ENCODE assay signal across 40 cellular contexts in the genomic region with DNA sequence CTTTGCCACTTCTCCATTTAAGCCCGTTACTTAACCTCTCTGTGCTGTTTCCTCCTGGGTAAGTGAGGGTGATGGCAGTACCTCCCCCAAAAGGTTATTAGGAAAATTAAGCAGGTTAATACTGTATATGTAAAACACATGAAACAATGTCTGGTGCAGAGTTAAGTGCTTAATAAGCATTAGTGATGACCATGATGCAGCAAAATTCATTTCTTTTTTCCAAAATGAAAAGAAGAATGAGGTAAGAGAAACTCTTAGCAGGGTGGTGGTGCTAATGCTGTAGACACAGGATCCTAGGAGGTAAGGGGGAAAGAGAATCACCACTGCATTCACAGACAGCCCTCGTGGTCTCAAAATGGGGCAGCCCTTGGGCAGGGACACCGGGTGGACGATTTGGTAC.
"Had no signal": no experiment of that assay in that cellular context is flagged by ENCODE, and none has a peak within 500 bp of the region (broad histone marks: within the 10 kb centered on the region; RNA-seq: fewer than 3 reads in every experiment).

No MANE protein-coding gene starts in this region.

- H3K27me3 Mint-ChIP-seq: activated naive CD4-positive, alpha-beta T cell treated with anti-CD3 and anti-CD28 coated beads, Interleukin-2, amount 10 ng/mL, durations not matched to agents 7 days and 5 days had no signal

- H3K36me3 Mint-ChIP-seq: activated CD8-positive, alpha-beta memory T cell treated with anti-CD3 and anti-CD28 coated beads, Interleukin-2, amount 10 ng/mL, durations not matched to agents 7 days and 5 days; activated naive CD4-positive, alpha-beta T cell treated with anti-CD3 and anti-CD28 coated beads, Interleukin-2, amount 10 ng/mL, durations not matched to agents 7 days and 5 days; activated naive CD8-positive, alpha-beta T cell; activated naive CD8-positive, alpha-beta T cell treated with anti-CD3 and anti-CD28 coated beads, Interleukin-2, amount 10 ng/mL, durations not matched to agents 7 days and 5 days; brain had no signal

- ATAC-seq: activated CD4-positive, alpha-beta T cell treated with anti-CD3 and anti-CD28 coated beads for 36 hours; activated CD4-positive, CD25-positive, alpha-beta regulatory T cell treated with anti-CD3 and anti-CD28 coated beads, Interleukin-2, amount 50 U/mL, for 24 hours; activated CD8-positive, alpha-beta memory T cell treated with anti-CD3 and anti-CD28 coated beads, Interleukin-2, amount 10 ng/mL, durations not matched to agents 7 days and 5 days; activated CD8-positive, alpha-beta T cell treated with anti-CD3 and anti-CD28 coated beads, Interleukin-2, amount 10 ng/mL, durations not matched to agents 7 days and 5 days; activated naive CD8-positive, alpha-beta T cell treated with anti-CD3 and anti-CD28 coated beads, Interleukin-2, amount 50 U/mL, for 24 hours; WTC11 had no signal

- H3K27ac Mint-ChIP-seq: activated CD4-positive, alpha-beta memory T cell treated with anti-CD3 and anti-CD28 coated beads, Interleukin-2, amount 10 ng/mL, durations not matched to agents 7 days and 5 days; activated CD4-positive, alpha-beta T cell treated with anti-CD3 and anti-CD28 coated beads for 36 hours; activated CD4-positive, alpha-beta T cell treated with anti-CD3 and anti-CD28 coated beads, Interleukin-2, amount 10 ng/mL, durations not matched to agents 7 days and 5 days; activated CD8-positive, alpha-beta memory T cell treated with anti-CD3 and anti-CD28 coated beads, Interleukin-2, amount 10 ng/mL, durations not matched to agents 7 days and 5 days; activated CD8-positive, alpha-beta T cell treated with anti-CD3 and anti-CD28 coated beads, Interleukin-2, amount 10 ng/mL, durations not matched to agents 7 days and 5 days; activated naive CD4-positive, alpha-beta T cell treated with anti-CD3 and anti-CD28 coated beads, Interleukin-2, amount 10 ng/mL, durations not matched to agents 7 days and 5 days; activated naive CD4-positive, alpha-beta T cell treated with anti-CD3 and anti-CD28 coated beads, Interleukin-2, amount 50 U/mL, for 24 hours; activated naive CD8-positive, alpha-beta T cell; activated naive CD8-positive, alpha-beta T cell treated with anti-CD3 and anti-CD28 coated beads, Interleukin-2, amount 10 ng/mL, durations not matched to agents 7 days and 5 days; activated naive CD8-positive, alpha-beta T cell treated with anti-CD3 and anti-CD28 coated beads, Interleukin-2, amount 50 U/mL, for 24 hours; activated T-cell treated with anti-CD3 and anti-CD28 coated beads, Interleukin-2, amount 50 U/mL, for 24 hours; activated T-helper 2 cell treated with anti-CD3 and anti-CD28 coated beads, Interferon-gamma antibody, Interleukin-2, Interleukin-4, amounts not matched to agents 10 μg/mL and 5 μg/mL and 100 μg/mL, durations not matched to agents 14 hours and 24 hours and 36 hours; brain; T-helper 1 cell treated with Interleukin-12 subunit alpha and Interleukin-12 subunit beta and Interleukin-4 antibody, amounts not matched to agents 30 μg/mL and 1 μg/mL, for 36 hours; T-helper 2 cell treated with Interferon-gamma antibody and Interleukin-4, amounts not matched to agents 5 μg/mL and 100 μg/mL, for 36 hours; WTC11 had no signal

- H3K4me3 ChIP-seq: ascending aorta, cardiac muscle cell had no signal

- H3K4me3 Mint-ChIP-seq: activated CD4-positive, alpha-beta memory T cell treated with anti-CD3 and anti-CD28 coated beads, Interleukin-2, amount 10 ng/mL, durations not matched to agents 7 days and 5 days; activated CD4-positive, alpha-beta T cell treated with anti-CD3 and anti-CD28 coated beads for 36 hours; activated CD4-positive, alpha-beta T cell treated with anti-CD3 and anti-CD28 coated beads, Interleukin-2, amount 10 ng/mL, durations not matched to agents 7 days and 5 days; activated CD8-positive, alpha-beta memory T cell treated with anti-CD3 and anti-CD28 coated beads, Interleukin-2, amount 10 ng/mL, durations not matched to agents 7 days and 5 days; activated CD8-positive, alpha-beta T cell treated with anti-CD3 and anti-CD28 coated beads, Interleukin-2, amount 10 ng/mL, durations not matched to agents 7 days and 5 days; activated naive CD4-positive, alpha-beta T cell treated with anti-CD3 and anti-CD28 coated beads, Interleukin-2, amount 10 ng/mL, durations not matched to agents 7 days and 5 days; activated naive CD4-positive, alpha-beta T cell treated with anti-CD3 and anti-CD28 coated beads, Interleukin-2, amount 50 U/mL, for 24 hours; activated naive CD8-positive, alpha-beta T cell; activated naive CD8-positive, alpha-beta T cell treated with anti-CD3 and anti-CD28 coated beads, Interleukin-2, amount 10 ng/mL, durations not matched to agents 7 days and 5 days; activated naive CD8-positive, alpha-beta T cell treated with anti-CD3 and anti-CD28 coated beads, Interleukin-2, amount 50 U/mL, for 24 hours; activated T-cell treated with anti-CD3 and anti-CD28 coated beads, Interleukin-2, amount 50 U/mL, for 24 hours; brain; central memory CD8-positive, alpha-beta T cell; T-helper 1 cell treated with Interleukin-12 subunit alpha and Interleukin-12 subunit beta and Interleukin-4 antibody, amounts not matched to agents 30 μg/mL and 1 μg/mL, for 36 hours; T-helper 2 cell treated with Interferon-gamma antibody and Interleukin-4, amounts not matched to agents 5 μg/mL and 100 μg/mL, for 36 hours; WTC11 had no signal

- FAIRE-seq: bronchial epithelial cell, TTC549 had no signal

- H3K27me3 ChIP-seq: ascending aorta, cardiac muscle cell had no signal

- H3K36me3 ChIP-seq: ascending aorta, cardiac muscle cell, WERI-Rb-1 had no signal

- DNase-seq: activated CD4-positive, alpha-beta memory T cell treated with anti-CD3 and anti-CD28 coated beads, Interleukin-2, amount 10 ng/mL, durations not matched to agents 7 days and 5 days; activated CD4-positive, alpha-beta T cell treated with anti-CD3 and anti-CD28 coated beads for 1 hour; activated CD4-positive, alpha-beta T cell treated with anti-CD3 and anti-CD28 coated beads for 36 hours; activated CD4-positive, alpha-beta T cell treated with anti-CD3 and anti-CD28 coated beads for 48 hours; activated CD4-positive, alpha-beta T cell treated with anti-CD3 and anti-CD28 coated beads, Interleukin-2, amount 10 ng/mL, durations not matched to agents 7 days and 5 days; activated CD4-positive, alpha-beta T cell treated with anti-CD3 and anti-CD28 coated beads, Interleukin-2, amount 50 U/mL, for 48 hours; activated CD4-positive, CD25-positive, alpha-beta regulatory T cell; activated CD8-positive, alpha-beta memory T cell treated with anti-CD3 and anti-CD28 coated beads for 24 hours; activated CD8-positive, alpha-beta memory T cell treated with anti-CD3 and anti-CD28 coated beads, Interleukin-2, amount 10 ng/mL, durations not matched to agents 7 days and 5 days; activated CD8-positive, alpha-beta memory T cell treated with anti-CD3 and anti-CD28 coated beads, Interleukin-2, amount 50 U/mL, for 48 hours; activated CD8-positive, alpha-beta T cell treated with anti-CD3 and anti-CD28 coated beads, Interleukin-2, amount 10 ng/mL, durations not matched to agents 7 days and 5 days; activated effector memory CD4-positive, alpha-beta T cell treated with Interleukin-2 at 50 U/mL for 16 hours; activated gamma-delta T cell; activated naive CD4-positive, alpha-beta T cell treated with anti-CD3 and anti-CD28 coated beads, Interleukin-2, amount 10 ng/mL, durations not matched to agents 7 days and 5 days; activated naive CD4-positive, alpha-beta T cell treated with Interleukin-2 at 50 U/mL for 16 hours; activated naive CD8-positive, alpha-beta T cell treated with anti-CD3 and anti-CD28 coated beads, Interleukin-2, amount 10 ng/mL, durations not matched to agents 7 days and 5 days; activated naive CD8-positive, alpha-beta T cell treated with anti-CD3 and anti-CD28 coated beads, Interleukin-2, amount 50 U/mL, for 24 hours; activated T-cell treated with anti-CD3 and anti-CD28 coated beads, Interleukin-2, amount 50 U/mL, for 24 hours; activated T-cell treated with anti-CD3 and anti-CD28 coated beads, Interleukin-2, amount 50 U/mL, for 48 hours; amygdala; anterior cingulate cortex; caudate nucleus; cerebellar nuclear complex; T-helper 1 cell; T-helper 2 cell; T-helper 9 cell; WERI-Rb-1 had no signal

- H3K4me1 Mint-ChIP-seq: activated CD4-positive, alpha-beta memory T cell treated with anti-CD3 and anti-CD28 coated beads, Interleukin-2, amount 10 ng/mL, durations not matched to agents 7 days and 5 days; activated CD4-positive, alpha-beta T cell treated with anti-CD3 and anti-CD28 coated beads, Interleukin-2, amount 10 ng/mL, durations not matched to agents 7 days and 5 days; activated CD8-positive, alpha-beta memory T cell treated with anti-CD3 and anti-CD28 coated beads, Interleukin-2, amount 10 ng/mL, durations not matched to agents 7 days and 5 days; activated naive CD4-positive, alpha-beta T cell treated with anti-CD3 and anti-CD28 coated beads, Interleukin-2, amount 10 ng/mL, durations not matched to agents 7 days and 5 days; activated naive CD4-positive, alpha-beta T cell treated with anti-CD3 and anti-CD28 coated beads, Interleukin-2, amount 50 U/mL, for 24 hours; activated naive CD8-positive, alpha-beta T cell treated with anti-CD3 and anti-CD28 coated beads, Interleukin-2, amount 10 ng/mL, durations not matched to agents 7 days and 5 days; brain; central memory CD8-positive, alpha-beta T cell had no signal

- H3K27ac ChIP-seq: ascending aorta, cardiac muscle cell, WERI-Rb-1 had no signal
